Comparison of ENCODE assay signal across 1 cellular context in the genomic region with DNA sequence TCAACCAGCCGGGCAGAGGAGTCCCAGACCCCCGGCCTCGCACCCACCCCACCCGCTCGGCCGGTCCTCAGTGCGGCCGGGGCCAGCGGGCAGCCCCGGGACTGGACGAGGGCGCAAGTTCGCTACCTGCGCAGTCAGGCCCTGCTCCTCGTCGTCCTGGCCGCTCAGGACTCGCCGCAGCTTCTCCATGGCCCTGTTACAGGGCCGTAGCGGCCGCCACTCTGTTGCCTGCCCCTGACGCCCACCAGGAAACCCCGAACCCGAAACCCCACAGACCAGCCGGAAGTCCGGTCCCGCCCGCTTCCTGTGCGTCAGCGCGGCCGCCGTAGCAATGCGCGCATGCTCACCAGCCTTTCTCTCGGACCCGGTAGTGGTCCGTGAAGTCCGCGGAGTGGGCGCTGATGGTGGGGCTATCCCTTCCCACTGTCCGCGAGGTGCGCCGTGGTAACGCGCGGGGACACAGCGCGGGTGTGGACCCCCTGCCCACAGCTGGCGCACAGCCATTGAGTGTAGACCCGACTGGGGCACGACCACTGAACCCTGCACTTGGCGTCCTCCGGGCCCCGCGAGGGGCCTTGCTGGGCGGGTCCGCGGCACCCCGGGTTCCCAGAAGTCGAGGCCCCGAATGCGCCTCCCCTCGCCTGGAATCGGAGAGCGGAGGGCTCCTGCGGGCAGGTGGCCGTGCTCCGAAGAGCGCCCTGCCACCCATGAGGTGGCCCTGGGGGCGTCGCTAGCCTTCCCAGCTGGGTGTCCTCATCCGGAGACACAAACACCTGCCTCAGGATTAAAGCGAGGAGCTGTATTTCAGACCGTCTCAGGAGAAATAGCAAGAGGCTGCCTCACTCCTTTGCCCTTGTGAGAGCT.
TF ChIP-seq lines count a peak whose summit lies in the region.

A gene (minus strand): TSS at position 253 of the 864 bp plus-strand sequence. CDS start 64 bp downstream, at position 189.

TF ChIP-seq in K562, 482 proteins besides CTCF, POLR2A, EP300 and RAD21 (continued from another document and continues in another):
- TF ChIP-seq, protein P1, sequence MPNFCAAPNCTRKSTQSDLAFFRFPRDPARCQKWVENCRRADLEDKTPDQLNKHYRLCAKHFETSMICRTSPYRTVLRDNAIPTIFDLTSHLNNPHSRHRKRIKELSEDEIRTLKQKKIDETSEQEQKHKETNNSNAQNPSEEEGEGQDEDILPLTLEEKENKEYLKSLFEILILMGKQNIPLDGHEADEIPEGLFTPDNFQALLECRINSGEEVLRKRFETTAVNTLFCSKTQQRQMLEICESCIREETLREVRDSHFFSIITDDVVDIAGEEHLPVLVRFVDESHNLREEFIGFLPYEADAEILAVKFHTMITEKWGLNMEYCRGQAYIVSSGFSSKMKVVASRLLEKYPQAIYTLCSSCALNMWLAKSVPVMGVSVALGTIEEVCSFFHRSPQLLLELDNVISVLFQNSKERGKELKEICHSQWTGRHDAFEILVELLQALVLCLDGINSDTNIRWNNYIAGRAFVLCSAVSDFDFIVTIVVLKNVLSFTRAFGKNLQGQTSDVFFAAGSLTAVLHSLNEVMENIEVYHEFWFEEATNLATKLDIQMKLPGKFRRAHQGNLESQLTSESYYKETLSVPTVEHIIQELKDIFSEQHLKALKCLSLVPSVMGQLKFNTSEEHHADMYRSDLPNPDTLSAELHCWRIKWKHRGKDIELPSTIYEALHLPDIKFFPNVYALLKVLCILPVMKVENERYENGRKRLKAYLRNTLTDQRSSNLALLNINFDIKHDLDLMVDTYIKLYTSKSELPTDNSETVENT (CRISPR knock-in tag; IDR thresholded peaks at IDR 0.05): peak; percentile 73
- TF ChIP-seq, protein P2, sequence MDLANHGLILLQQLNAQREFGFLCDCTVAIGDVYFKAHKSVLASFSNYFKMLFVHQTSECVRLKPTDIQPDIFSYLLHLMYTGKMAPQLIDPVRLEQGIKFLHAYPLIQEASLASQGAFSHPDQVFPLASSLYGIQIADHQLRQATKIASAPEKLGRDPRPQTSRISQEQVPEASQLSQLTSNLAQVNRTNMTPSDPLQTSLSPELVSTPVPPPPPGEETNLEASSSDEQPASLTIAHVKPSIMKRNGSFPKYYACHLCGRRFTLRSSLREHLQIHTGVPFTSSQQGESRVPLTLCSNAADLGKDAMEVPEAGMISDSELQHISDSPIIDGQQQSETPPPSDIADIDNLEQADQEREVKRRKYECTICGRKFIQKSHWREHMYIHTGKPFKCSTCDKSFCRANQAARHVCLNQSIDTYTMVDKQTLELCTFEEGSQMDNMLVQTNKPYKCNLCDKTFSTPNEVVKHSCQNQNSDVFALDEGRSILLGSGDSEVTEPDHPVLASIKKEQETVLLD (IDR thresholded peaks at IDR 0.05): peak; percentile 91
- TF ChIP-seq, protein P3, sequence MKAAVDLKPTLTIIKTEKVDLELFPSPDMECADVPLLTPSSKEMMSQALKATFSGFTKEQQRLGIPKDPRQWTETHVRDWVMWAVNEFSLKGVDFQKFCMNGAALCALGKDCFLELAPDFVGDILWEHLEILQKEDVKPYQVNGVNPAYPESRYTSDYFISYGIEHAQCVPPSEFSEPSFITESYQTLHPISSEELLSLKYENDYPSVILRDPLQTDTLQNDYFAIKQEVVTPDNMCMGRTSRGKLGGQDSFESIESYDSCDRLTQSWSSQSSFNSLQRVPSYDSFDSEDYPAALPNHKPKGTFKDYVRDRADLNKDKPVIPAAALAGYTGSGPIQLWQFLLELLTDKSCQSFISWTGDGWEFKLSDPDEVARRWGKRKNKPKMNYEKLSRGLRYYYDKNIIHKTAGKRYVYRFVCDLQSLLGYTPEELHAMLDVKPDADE (conservative IDR thresholded peaks at IDR 0.05; ENCODE audit: control insufficient read depth, low read depth, low read length): peak; percentile 54; the same call in 1 of the 2 replicates
- TF ChIP-seq ETS2 (tag; IDR thresholded peaks at IDR 0.05; ENCODE audit: borderline replicate concordance, poor library complexity, severe bottlenecking): no peak
- TF ChIP-seq, protein P4, sequence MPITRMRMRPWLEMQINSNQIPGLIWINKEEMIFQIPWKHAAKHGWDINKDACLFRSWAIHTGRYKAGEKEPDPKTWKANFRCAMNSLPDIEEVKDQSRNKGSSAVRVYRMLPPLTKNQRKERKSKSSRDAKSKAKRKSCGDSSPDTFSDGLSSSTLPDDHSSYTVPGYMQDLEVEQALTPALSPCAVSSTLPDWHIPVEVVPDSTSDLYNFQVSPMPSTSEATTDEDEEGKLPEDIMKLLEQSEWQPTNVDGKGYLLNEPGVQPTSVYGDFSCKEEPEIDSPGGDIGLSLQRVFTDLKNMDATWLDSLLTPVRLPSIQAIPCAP (CRISPR knock-in tag; IDR thresholded peaks at IDR 0.05; ENCODE audit: borderline replicate concordance): peak; percentile 64; the same call in 1 of the 2 replicates
- peak; percentile 64 for TF ChIP-seq MEIS2 (IDR thresholded peaks at IDR 0.05; ENCODE audit: partially characterized antibody)
- no peak for TF ChIP-seq ZNF75A (CRISPR knock-in tag; IDR thresholded peaks at IDR 0.05)
- TF ChIP-seq JUND (IDR thresholded peaks at IDR 0.05; ENCODE audit: borderline replicate concordance, low read depth, low read length): peak; percentile 55
- no peak for TF ChIP-seq JUND (tag; IDR thresholded peaks at IDR 0.05; ENCODE audit: borderline replicate concordance, low read depth, low read length)
- TF ChIP-seq POLR2B (IDR thresholded peaks at IDR 0.05; ENCODE audit: low read depth, partially characterized antibody): peak; percentile 95
- peak; percentile 68; the same call in 1 of the 2 replicates for TF ChIP-seq HLTF (IDR thresholded peaks at IDR 0.05)
- TF ChIP-seq, protein P5, sequence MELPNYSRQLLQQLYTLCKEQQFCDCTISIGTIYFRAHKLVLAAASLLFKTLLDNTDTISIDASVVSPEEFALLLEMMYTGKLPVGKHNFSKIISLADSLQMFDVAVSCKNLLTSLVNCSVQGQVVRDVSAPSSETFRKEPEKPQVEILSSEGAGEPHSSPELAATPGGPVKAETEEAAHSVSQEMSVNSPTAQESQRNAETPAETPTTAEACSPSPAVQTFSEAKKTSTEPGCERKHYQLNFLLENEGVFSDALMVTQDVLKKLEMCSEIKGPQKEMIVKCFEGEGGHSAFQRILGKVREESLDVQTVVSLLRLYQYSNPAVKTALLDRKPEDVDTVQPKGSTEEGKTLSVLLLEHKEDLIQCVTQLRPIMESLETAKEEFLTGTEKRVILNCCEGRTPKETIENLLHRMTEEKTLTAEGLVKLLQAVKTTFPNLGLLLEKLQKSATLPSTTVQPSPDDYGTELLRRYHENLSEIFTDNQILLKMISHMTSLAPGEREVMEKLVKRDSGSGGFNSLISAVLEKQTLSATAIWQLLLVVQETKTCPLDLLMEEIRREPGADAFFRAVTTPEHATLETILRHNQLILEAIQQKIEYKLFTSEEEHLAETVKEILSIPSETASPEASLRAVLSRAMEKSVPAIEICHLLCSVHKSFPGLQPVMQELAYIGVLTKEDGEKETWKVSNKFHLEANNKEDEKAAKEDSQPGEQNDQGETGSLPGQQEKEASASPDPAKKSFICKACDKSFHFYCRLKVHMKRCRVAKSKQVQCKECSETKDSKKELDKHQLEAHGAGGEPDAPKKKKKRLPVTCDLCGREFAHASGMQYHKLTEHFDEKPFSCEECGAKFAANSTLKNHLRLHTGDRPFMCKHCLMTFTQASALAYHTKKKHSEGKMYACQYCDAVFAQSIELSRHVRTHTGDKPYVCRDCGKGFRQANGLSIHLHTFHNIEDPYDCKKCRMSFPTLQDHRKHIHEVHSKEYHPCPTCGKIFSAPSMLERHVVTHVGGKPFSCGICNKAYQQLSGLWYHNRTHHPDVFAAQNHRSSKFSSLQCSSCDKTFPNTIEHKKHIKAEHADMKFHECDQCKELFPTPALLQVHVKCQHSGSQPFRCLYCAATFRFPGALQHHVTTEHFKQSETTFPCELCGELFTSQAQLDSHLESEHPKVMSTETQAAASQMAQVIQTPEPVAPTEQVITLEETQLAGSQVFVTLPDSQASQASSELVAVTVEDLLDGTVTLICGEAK (IDR thresholded peaks at IDR 0.05): peak; percentile 95
- TF ChIP-seq, protein P5 (CRISPR knock-in tag; IDR thresholded peaks at IDR 0.05): no peak
- peak; percentile 57; the same call in 1 of the 2 replicates for TF ChIP-seq HCFC1 (IDR thresholded peaks at IDR 0.05; ENCODE audit: low read depth, low read length)
- TF ChIP-seq ZC3H11A (IDR thresholded peaks at IDR 0.05; ENCODE audit: low read depth, low read length): no peak
- peak; percentile 63; the same call in 1 of the 2 replicates for TF ChIP-seq CBX1 (IDR thresholded peaks at IDR 0.05; ENCODE audit: low read depth)
- no peak for TF ChIP-seq NCOA2 (IDR thresholded peaks at IDR 0.05; ENCODE audit: partially characterized antibody in 2 of 2)
- TF ChIP-seq, protein P6, sequence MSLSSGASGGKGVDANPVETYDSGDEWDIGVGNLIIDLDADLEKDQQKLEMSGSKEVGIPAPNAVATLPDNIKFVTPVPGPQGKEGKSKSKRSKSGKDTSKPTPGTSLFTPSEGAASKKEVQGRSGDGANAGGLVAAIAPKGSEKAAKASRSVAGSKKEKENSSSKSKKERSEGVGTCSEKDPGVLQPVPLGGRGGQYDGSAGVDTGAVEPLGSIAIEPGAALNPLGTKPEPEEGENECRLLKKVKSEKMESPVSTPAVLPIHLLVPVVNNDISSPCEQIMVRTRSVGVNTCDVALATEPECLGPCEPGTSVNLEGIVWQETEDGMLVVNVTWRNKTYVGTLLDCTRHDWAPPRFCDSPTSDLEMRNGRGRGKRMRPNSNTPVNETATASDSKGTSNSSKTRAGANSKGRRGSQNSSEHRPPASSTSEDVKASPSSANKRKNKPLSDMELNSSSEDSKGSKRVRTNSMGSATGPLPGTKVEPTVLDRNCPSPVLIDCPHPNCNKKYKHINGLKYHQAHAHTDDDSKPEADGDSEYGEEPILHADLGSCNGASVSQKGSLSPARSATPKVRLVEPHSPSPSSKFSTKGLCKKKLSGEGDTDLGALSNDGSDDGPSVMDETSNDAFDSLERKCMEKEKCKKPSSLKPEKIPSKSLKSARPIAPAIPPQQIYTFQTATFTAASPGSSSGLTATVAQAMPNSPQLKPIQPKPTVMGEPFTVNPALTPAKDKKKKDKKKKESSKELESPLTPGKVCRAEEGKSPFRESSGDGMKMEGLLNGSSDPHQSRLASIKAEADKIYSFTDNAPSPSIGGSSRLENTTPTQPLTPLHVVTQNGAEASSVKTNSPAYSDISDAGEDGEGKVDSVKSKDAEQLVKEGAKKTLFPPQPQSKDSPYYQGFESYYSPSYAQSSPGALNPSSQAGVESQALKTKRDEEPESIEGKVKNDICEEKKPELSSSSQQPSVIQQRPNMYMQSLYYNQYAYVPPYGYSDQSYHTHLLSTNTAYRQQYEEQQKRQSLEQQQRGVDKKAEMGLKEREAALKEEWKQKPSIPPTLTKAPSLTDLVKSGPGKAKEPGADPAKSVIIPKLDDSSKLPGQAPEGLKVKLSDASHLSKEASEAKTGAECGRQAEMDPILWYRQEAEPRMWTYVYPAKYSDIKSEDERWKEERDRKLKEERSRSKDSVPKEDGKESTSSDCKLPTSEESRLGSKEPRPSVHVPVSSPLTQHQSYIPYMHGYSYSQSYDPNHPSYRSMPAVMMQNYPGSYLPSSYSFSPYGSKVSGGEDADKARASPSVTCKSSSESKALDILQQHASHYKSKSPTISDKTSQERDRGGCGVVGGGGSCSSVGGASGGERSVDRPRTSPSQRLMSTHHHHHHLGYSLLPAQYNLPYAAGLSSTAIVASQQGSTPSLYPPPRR (CRISPR knock-in tag; IDR thresholded peaks at IDR 0.05; ENCODE audit: borderline replicate concordance): peak; percentile 73; the same call in 1 of the 2 replicates
- TF ChIP-seq CBX5 (IDR thresholded peaks at IDR 0.05; ENCODE audit: borderline replicate concordance, low read depth): 0 out of 2 replicates have a peak, but pooled peaks have one; percentile 27
- TF ChIP-seq CCNT2 (IDR thresholded peaks at IDR 0.05; ENCODE audit: borderline replicate concordance, extremely low read depth, insufficient read length, low read depth, low read length): peak; percentile 18
